1 cellular context compared by ENCODE assay signal in the genomic region with DNA sequence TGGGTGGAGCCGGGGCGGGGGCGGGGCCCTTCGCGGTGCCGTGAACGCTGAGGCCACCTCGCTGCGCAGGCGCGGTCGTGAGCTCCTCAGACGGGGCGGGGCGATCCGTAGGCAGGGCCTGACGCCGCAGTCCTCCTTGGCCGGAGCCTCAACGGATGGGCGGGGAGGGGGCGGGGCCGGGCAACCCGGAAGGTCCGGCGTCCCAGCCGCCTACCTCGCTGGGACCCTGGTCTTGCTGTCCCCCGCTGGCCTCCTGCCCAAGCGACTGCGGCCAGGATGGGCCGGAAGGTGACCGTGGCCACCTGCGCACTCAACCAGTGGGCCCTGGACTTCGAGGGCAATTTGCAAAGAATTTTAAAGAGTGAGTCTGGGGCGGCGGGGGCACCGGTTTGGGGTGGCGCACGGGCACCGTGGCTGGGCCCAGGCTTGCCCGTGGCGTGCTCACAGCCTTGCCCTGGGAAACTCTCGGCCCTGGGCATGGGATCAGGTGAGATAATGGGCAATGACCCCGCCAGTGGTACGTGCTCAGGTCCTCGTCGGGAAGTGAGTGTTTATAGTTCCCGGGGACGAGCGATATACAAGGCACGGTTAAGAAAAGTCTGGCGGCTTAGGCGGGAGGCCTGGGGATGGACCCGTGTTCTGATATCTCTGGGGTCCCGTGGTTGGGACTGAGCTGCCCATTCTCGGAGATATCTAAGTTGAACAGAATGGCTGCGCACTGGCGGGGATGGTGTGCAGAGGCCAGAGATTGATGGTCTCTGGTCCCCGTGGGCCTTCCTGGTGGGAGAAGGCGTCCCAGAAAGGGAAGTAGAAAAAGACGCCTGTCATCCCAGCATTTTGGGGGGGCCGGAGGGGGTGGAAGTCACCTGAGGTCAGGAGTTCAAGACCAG.
TF ChIP-seq lines count a peak whose summit lies in the region.

A gene (plus strand): TSS at position 183 of the 890 bp plus-strand sequence. CDS start 94 bp downstream, at position 277.

TF ChIP-seq in HEK293, 187 proteins besides CTCF, POLR2A, EP300 and RAD21 (continued from another document):
- TF ChIP-seq, protein P1, sequence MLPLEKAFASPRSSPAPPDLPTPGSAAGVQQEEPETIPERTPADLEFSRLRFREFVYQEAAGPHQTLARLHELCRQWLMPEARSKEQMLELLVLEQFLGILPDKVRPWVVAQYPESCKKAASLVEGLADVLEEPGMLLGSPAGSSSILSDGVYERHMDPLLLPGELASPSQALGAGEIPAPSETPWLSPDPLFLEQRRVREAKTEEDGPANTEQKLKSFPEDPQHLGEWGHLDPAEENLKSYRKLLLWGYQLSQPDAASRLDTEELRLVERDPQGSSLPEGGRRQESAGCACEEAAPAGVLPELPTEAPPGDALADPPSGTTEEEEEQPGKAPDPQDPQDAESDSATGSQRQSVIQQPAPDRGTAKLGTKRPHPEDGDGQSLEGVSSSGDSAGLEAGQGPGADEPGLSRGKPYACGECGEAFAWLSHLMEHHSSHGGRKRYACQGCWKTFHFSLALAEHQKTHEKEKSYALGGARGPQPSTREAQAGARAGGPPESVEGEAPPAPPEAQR (tag by site-specific recombination; IDR thresholded peaks at IDR 0.05) = no peak
- TF ChIP-seq ZNF654 (tag by site-specific recombination; IDR thresholded peaks at IDR 0.05; ENCODE audit: low read depth) (no peak), ZNF660 (tag by site-specific recombination; IDR thresholded peaks at IDR 0.05) (no peak), GLI4 (tag by site-specific recombination; IDR thresholded peaks at IDR 0.05) (no peak), ZNF777 (tag by site-specific recombination; IDR thresholded peaks at IDR 0.05; ENCODE audit: borderline replicate concordance) (no peak)
- TF ChIP-seq, protein P2, sequence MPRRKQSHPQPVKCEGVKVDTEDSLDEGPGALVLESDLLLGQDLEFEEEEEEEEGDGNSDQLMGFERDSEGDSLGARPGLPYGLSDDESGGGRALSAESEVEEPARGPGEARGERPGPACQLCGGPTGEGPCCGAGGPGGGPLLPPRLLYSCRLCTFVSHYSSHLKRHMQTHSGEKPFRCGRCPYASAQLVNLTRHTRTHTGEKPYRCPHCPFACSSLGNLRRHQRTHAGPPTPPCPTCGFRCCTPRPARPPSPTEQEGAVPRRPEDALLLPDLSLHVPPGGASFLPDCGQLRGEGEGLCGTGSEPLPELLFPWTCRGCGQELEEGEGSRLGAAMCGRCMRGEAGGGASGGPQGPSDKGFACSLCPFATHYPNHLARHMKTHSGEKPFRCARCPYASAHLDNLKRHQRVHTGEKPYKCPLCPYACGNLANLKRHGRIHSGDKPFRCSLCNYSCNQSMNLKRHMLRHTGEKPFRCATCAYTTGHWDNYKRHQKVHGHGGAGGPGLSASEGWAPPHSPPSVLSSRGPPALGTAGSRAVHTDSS (tag by site-specific recombination; IDR thresholded peaks at IDR 0.05) = no peak
TF ChIP-seq in HEK293: peak in this region for 14.
